In the genomic region with DNA sequence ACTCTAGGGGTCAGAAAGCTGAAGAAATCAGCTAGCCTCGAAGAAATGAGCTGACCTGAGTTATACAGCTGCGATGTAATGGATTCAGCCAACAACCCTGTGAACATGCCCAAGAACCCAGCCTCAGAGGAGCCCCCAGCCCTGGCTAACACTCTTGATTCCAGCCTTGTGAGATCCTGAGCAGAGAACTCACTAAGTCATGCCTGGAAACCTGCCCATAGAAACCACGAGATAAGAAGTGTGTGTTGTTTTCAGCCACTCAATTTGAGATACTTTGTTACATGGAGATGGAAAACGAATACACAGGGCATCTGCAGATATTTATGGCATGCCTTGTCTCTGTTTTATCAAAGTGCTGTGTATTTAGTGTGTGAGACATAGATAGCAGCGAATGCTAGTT, we compare ENCODE assay signal across 16 cellular contexts.
"Had no signal": no experiment of that assay in that cellular context is flagged by ENCODE, and none has a peak within 500 bp of the region (broad histone marks: within the 10 kb centered on the region; RNA-seq: fewer than 3 reads in every experiment).

No MANE protein-coding gene starts in this region.

- H3K4me1 ChIP-seq: esophagus squamous epithelium, pancreas, sigmoid colon, stomach, upper lobe of left lung had no signal

- DNase-seq: activated B cell treated with CpG ODN at 0.5 μM for 24 hours; activated CD4-positive, alpha-beta memory T cell treated with anti-CD3 and anti-CD28 coated beads for 36 hours; activated CD4-positive, alpha-beta T cell treated with anti-CD3 and anti-CD28 coated beads for 4 hours; effector memory CD4-positive, alpha-beta T cell; esophagus squamous epithelium; foreskin fibroblast; hypothalamus; kidney; mesenchymal stem cell; naive thymus-derived CD8-positive, alpha-beta T cell; pancreas; sigmoid colon; stimulated activated CD4-positive, alpha-beta T cell treated with anti-CD3 and anti-CD28 coated beads, Interleukin-4, amount 100 ng/mL, for 24 hours; stomach; upper lobe of left lung had no signal

- H3K4me3 ChIP-seq: esophagus squamous epithelium, pancreas, sigmoid colon, SK-N-MC, stomach, upper lobe of left lung had no signal

- H3K36me3 ChIP-seq: esophagus squamous epithelium, pancreas, sigmoid colon, stomach, upper lobe of left lung had no signal

- H3K27ac ChIP-seq: esophagus squamous epithelium, pancreas, sigmoid colon, SK-N-MC, stomach, upper lobe of left lung had no signal

- H3K27me3 ChIP-seq: pancreas, sigmoid colon, stomach, upper lobe of left lung had no signal
